In genomic region chr11:7278314-7278917, GRCh38 we compare ENCODE assay signal across 8 cellular contexts. TPM values are rescaled to one million over a fixed set of nuclear protein-coding genes. Genes with fewer than 3 reads are reported as not detected.
A peak's percentile ranks its signal among the peaks of the same experiment; 100 is the strongest.
DNase-seq lines count a peak whose midpoint lies in the region; ATAC-seq and TF ChIP-seq lines count a peak whose summit lies in the region.

No MANE protein-coding gene starts in this region.

- H3K4me3 ChIP-seq in OCI-LY3 (ENCODE audit: low read length) = no peak overlapping the region
- H3K4me3 ChIP-seq in fibroblast of the aortic adventitia (ENCODE audit: low read depth, low read length) = no peak overlapping the region

- no peak for ATAC-seq in stimulated activated memory B cell treated with anti-CD40 and anti-IgM and Interleukin-4, amounts not matched to agents 10 μg/mL and 1 μg/mL and 100 μg/mL, for 72 hours

- H3K9ac ChIP-seq in H9 (ENCODE audit: extremely low read depth, insufficient read length, low read length) (no peak overlapping the region), OCI-LY3 (ENCODE audit: low read length) (no peak overlapping the region)

- no peaks in the 10 kb centered on the region for H4K20me1 ChIP-seq in H9 (ENCODE audit: control insufficient read depth, insufficient read depth, insufficient read length)
- H4K20me1 ChIP-seq in OCI-LY3 (ENCODE audit: insufficient read depth, low read length) = no peaks in the 10 kb centered on the region

- H4K91ac ChIP-seq in H9 (ENCODE audit: insufficient read length, low read depth, low read length) = no peak overlapping the region

- no peak overlapping the region for H3K14ac ChIP-seq in H9 (ENCODE audit: insufficient read depth, low read length)

- H2AFZ ChIP-seq in H9 (ENCODE audit: low read length) (no peak overlapping the region), OCI-LY3 (ENCODE audit: low read depth, low read length) (no peak overlapping the region; the same call in 1 of the 2 replicates)

- no peak overlapping the region for H3T11ph ChIP-seq in H9 (ENCODE audit: low read length)

- no peak overlapping the region for H3K23ac ChIP-seq in H9 (ENCODE audit: insufficient read length, low read depth, low read length)

- no peaks in the 10 kb centered on the region for H3K36me3 Mint-ChIP-seq in H9 (ENCODE audit: insufficient read depth in 1 of 3, low read depth in 3 of 3)
- no peaks in the 10 kb centered on the region for H3K36me3 Mint-ChIP-seq in stimulated activated memory B cell treated with anti-CD40 and anti-IgM and Interleukin-4, amounts not matched to agents 10 μg/mL and 1 μg/mL and 100 μg/mL, for 72 hours

- H3K4ac ChIP-seq in H9 (ENCODE audit: low read depth, low read length) = no peak overlapping the region

- H3K27ac ChIP-seq in H9 (ENCODE audit: insufficient read length, low read depth, low read length) (no peak overlapping the region), OCI-LY3 (ENCODE audit: low read length) (no peak overlapping the region)

- no peak overlapping the region for H3K56ac ChIP-seq in H9 (ENCODE audit: insufficient read length, low read depth, low read length)

- H3K79me2 ChIP-seq in H9 (ENCODE audit: insufficient read depth, low read length) = no peaks in the 10 kb centered on the region
- H3K79me2 ChIP-seq in OCI-LY3 (ENCODE audit: low read length) = no peaks in the 10 kb centered on the region

- H3K9me3 Mint-ChIP-seq in H9 = no peaks in the 10 kb centered on the region
- H3K9me3 Mint-ChIP-seq in stimulated activated memory B cell treated with anti-CD40 and anti-IgM and Interleukin-4, amounts not matched to agents 10 μg/mL and 1 μg/mL and 100 μg/mL, for 72 hours = no peaks in the 10 kb centered on the region

- H3K79me1 ChIP-seq in H9 (ENCODE audit: insufficient read depth, low read depth, low read length, poor library complexity, severe bottlenecking) = no peaks in the 10 kb centered on the region

- H3K18ac ChIP-seq in H9 (ENCODE audit: insufficient read length, low read depth, low read length) = no peak overlapping the region

- peak; percentile 24 for DNase-seq in DMS 273 (lab: John Stamatoyannopoulos, UW; ENCODE audit: unreplicated experiment)
- DNase-seq in DMS 273 treated with DMSO at 0.1 percent for 48 hours (lab: John Stamatoyannopoulos, UW) = no peak
- DNase-seq in H9 = peak; percentile 37
- DNase-seq in fibroblast of the aortic adventitia (ENCODE audit: low read depth) = peak; percentile 63
- peak; percentile 61 for DNase-seq in superior temporal gyrus (ENCODE audit: extremely low spot score)
- no peak for DNase-seq in SHP77 (lab: John Stamatoyannopoulos, UW)

- H2BK20ac ChIP-seq in H9 (ENCODE audit: low read depth, low read length, poor library complexity, severe bottlenecking) = no peak overlapping the region

- no peak overlapping the region for H2BK12ac ChIP-seq in H9 (ENCODE audit: insufficient read length, low read depth, low read length)

- H3K27ac Mint-ChIP-seq in H9 = no peak overlapping the region
- no peak overlapping the region for H3K27ac Mint-ChIP-seq in stimulated activated memory B cell treated with anti-CD40 and anti-IgM and Interleukin-4, amounts not matched to agents 10 μg/mL and 1 μg/mL and 100 μg/mL, for 72 hours

- H3K4me3 Mint-ChIP-seq in H9 = no peak overlapping the region
- H3K4me3 Mint-ChIP-seq in stimulated activated memory B cell treated with anti-CD40 and anti-IgM and Interleukin-4, amounts not matched to agents 10 μg/mL and 1 μg/mL and 100 μg/mL, for 72 hours = no peak overlapping the region

- TF ChIP-seq CTCF in H9 (conservative IDR thresholded peaks at IDR 0.05) (peak; percentile 79), OCI-LY3 (IDR thresholded peaks at IDR 0.05; ENCODE audit: low read depth, low read length) (peak; percentile 82), fibroblast of the aortic adventitia (IDR thresholded peaks at IDR 0.05; ENCODE audit: insufficient read depth, low read length) (peak; percentile 85)

- H3K9me3 ChIP-seq in H9 (ENCODE audit: control insufficient read depth, low read depth, low read length) = no peaks in the 10 kb centered on the region
- no peaks in the 10 kb centered on the region for H3K9me3 ChIP-seq in OCI-LY3 (ENCODE audit: insufficient read depth, low read length)

- H3K4me1 Mint-ChIP-seq in H9 = peaks cover 5 to 11% of the 10 kb centered on the region in 2 experiments
- no peaks in the 10 kb centered on the region for H3K4me1 Mint-ChIP-seq in stimulated activated memory B cell treated with anti-CD40 and anti-IgM and Interleukin-4, amounts not matched to agents 10 μg/mL and 1 μg/mL and 100 μg/mL, for 72 hours

- no peak overlapping the region for H4K5ac ChIP-seq in H9 (ENCODE audit: insufficient read length, low read depth, low read length)

- H3K27me3 ChIP-seq in H9 (ENCODE audit: insufficient read depth, low read length) (no peaks in the 10 kb centered on the region), OCI-LY3 (ENCODE audit: low read depth, low read length) (no peaks in the 10 kb centered on the region)

- H3K27me3 Mint-ChIP-seq in H9 (ENCODE audit: low read depth) = no peaks in the 10 kb centered on the region; the same call in 1 of the 2 replicates
- peaks cover 24% of the 10 kb centered on the region for H3K27me3 Mint-ChIP-seq in stimulated activated memory B cell treated with anti-CD40 and anti-IgM and Interleukin-4, amounts not matched to agents 10 μg/mL and 1 μg/mL and 100 μg/mL, for 72 hours

- no peak overlapping the region for H2BK5ac ChIP-seq in H9 (ENCODE audit: insufficient read length, low read length)

- no peaks in the 10 kb centered on the region for H3K23me2 ChIP-seq in H9 (ENCODE audit: insufficient read length, low read depth, low read length, poor library complexity, severe bottlenecking)

- no CpG with 5 or more reads among the region's 3 CpGs for WGBS in H9 (ENCODE audit: extremely low coverage, insufficient read length, low lambda C conversion rate)

- no peak overlapping the region for H2AK5ac ChIP-seq in H9 (ENCODE audit: insufficient read length, low read length)

- H3K4me2 ChIP-seq in H9 (ENCODE audit: insufficient read depth, insufficient read length, low read length) (no peak overlapping the region), OCI-LY3 (ENCODE audit: low read length) (peak overlapping the region; percentile 12; the same call in 1 of the 2 replicates)

- H3K36me3 ChIP-seq in OCI-LY3 (replicated peaks; ENCODE audit: low read depth, low read length) = no peaks in the 10 kb centered on the region

- no peak overlapping the region for H2BK120ac ChIP-seq in H9 (ENCODE audit: low read depth, low read length, poor library complexity, severe bottlenecking)

- H2BK15ac ChIP-seq in H9 (ENCODE audit: low read depth, low read length) = no peak overlapping the region

- H3K4me1 ChIP-seq in H9 (ENCODE audit: insufficient read depth, low read length) (peaks cover 2% of the 10 kb centered on the region; the same call in 1 of the 2 replicates), OCI-LY3 (ENCODE audit: low read length) (no peaks in the 10 kb centered on the region)

- no peak overlapping the region for H4K8ac ChIP-seq in H9 (replicated peaks; ENCODE audit: insufficient read length, low read depth, low read length)

RNA-seq across cellular contexts. Expression of gene SYT9, which starts 26.7 kb away (rescaled TPM):
- total RNA-seq in H9 (2021) = 0.63 and 0.79 TPM in 2 replicates
- 0.09 TPM in 1 of 2 replicates, not detected in the other for total RNA-seq in fibroblast of the aortic adventitia (ENCODE audit: low replicate concordance)

Comparison
In these comparisons a context has a peak if more than half of its experiments do, and no peak if none do; other contexts are left out.
1. DNase-seq: peak in DMS 273 (single experiment), H9 (single experiment), fibroblast of the aortic adventitia (single experiment) and superior temporal gyrus (single experiment); none in DMS 273 treated with DMSO at 0.1 percent for 48 hours (single experiment) and SHP77 (0 of 2).
2. Peak in every context shown above with its lines, with median percentiles within 50 percentile points of each other: CTCF ChIP-seq.